ENCODE assay signal across 1 cellular context in the genomic region with DNA sequence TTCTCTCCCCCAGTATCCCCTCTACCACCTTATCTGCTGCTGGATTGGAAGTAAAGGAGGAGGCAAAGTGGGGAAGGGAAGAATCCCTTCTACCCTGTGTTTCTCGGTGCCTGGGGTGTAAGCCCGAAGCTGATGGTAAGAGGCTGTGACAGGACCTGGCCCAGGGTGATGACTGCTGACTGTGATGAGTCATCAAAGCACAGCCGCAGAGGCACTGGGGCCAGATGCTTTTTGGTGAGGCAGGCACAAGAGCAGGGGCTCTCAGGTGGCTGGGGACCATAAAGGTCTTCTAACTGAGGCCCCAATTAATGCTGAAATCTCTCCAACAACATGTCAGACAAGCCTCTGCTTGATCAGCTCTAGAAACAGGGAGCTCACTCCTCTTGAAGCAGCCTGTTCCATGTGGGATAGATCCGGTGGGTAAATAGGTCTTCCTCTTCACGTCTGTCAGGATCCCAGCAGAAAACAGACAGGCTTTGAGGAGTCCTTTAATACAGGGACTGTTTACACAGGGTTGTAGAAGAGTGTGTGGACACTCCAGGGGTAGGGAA.
A peak's percentile ranks its signal among the peaks of the same experiment; 100 is the strongest.
TF ChIP-seq lines count a peak whose summit lies in the region.

No MANE protein-coding gene starts in this region.

TF ChIP-seq in K562, 482 proteins besides CTCF, POLR2A, EP300 and RAD21 (continued from another document):
- TF ChIP-seq NR0B1 (IDR thresholded peaks at IDR 0.05; ENCODE audit: partially characterized antibody) (no peak), ZFP1 (CRISPR knock-in tag; IDR thresholded peaks at IDR 0.05) (no peak), ATF1 (CRISPR knock-in tag; IDR thresholded peaks at IDR 0.05) (no peak), ATF1 (tag; IDR thresholded peaks at IDR 0.05) (peak; percentile 19; the same call in 1 of the 2 replicates), YBX1 (IDR thresholded peaks at IDR 0.05) (no peak), TBP (optimal IDR thresholded peaks at IDR 0.05; ENCODE audit: low read depth, low read length) (no peak), NFATC3 (IDR thresholded peaks at IDR 0.05) (no peak), JUN (IDR thresholded peaks at IDR 0.05; ENCODE audit: borderline replicate concordance, low read depth, low read length) (peak; percentile 53; the same call in 1 of the 2 replicates), JUN (CRISPR knock-in tag; IDR thresholded peaks at IDR 0.05; ENCODE audit: borderline replicate concordance) (no peak), CREM (IDR thresholded peaks at IDR 0.05; ENCODE audit: low read depth) (peak; percentile 40; the same call in 1 of the 2 replicates), U2AF1 (optimal IDR thresholded peaks at IDR 0.05; ENCODE audit: low read depth, low read length) (no peak), ZNF445 (CRISPR knock-in tag; IDR thresholded peaks at IDR 0.05; ENCODE audit: low read depth) (no peak), MED1 (CRISPR knock-in tag; IDR thresholded peaks at IDR 0.05; ENCODE audit: borderline replicate concordance) (no peak), MAFK (IDR thresholded peaks at IDR 0.05; ENCODE audit: low read length) (0 out of 2 replicates have a peak, but pooled peaks have one; percentile 11), SAP30 (IDR thresholded peaks at IDR 0.05; ENCODE audit: borderline replicate concordance, insufficient read depth, low read depth, low read length, poor library complexity, severe bottlenecking) (no peak), COPS2 (conservative IDR thresholded peaks at IDR 0.05) (no peak), JUND (IDR thresholded peaks at IDR 0.05; ENCODE audit: borderline replicate concordance, low read depth, low read length) (peak; percentile 84; the same call in 1 of the 2 replicates), JUND (tag; IDR thresholded peaks at IDR 0.05; ENCODE audit: borderline replicate concordance, low read depth, low read length) (peak; percentile 78), MAFG (tag; conservative IDR thresholded peaks at IDR 0.05) (0 out of 2 replicates have a peak, but pooled peaks have one; percentile 20), JUNB (CRISPR knock-in tag; conservative IDR thresholded peaks at IDR 0.05) (0 out of 2 replicates have a peak, but pooled peaks have one; percentile 38), ARID1B (IDR thresholded peaks at IDR 0.05) (no peak), FOSL1 (tag; conservative IDR thresholded peaks at IDR 0.05) (peak; percentile 77), HNRNPUL1 (IDR thresholded peaks at IDR 0.05; ENCODE audit: low read length) (no peak), C11orf30 (IDR thresholded peaks at IDR 0.05; ENCODE audit: low read depth) (peak; percentile 68), ZBTB7A (IDR thresholded peaks at IDR 0.05; ENCODE audit: borderline replicate concordance, control insufficient read depth, low read depth, low read length) (no peak), NCOA2 (IDR thresholded peaks at IDR 0.05; ENCODE audit: partially characterized antibody in 2 of 2) (no peak), ZNF316 (IDR thresholded peaks at IDR 0.05) (peak; percentile 64; the same call in 1 of the 2 replicates), CHD7 (IDR thresholded peaks at IDR 0.05; ENCODE audit: low read depth, low read length) (no peak), NCOA4 (IDR thresholded peaks at IDR 0.05; ENCODE audit: partially characterized antibody) (no peak), EZH2 (IDR thresholded peaks at IDR 0.05; ENCODE audit: borderline replicate concordance, low read depth, low read length) (no peak)
